18 cellular contexts compared by ENCODE assay signal in the genomic region with DNA sequence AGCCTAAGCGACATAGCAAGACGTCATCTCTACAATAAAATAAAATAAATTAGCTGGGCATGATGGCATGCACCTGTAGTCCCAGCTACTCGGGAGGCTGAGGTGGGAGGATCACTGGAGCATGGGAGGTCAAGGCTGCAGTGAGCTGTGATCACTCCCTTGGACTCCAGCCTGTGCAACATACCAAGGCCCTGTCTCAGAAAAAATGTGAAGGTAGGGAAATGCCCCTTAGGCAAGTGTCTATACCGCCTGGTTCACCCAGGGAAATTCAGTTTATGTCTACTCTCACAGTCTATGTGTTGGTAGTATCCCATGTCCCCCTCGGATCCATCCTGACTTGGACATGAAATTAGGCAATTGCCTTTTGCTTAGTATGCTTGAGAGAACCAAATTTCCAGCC.
DNase-seq lines count a peak whose midpoint lies in the region; ATAC-seq, FAIRE-seq and TF ChIP-seq lines count a peak whose summit lies in the region.
"Had no signal": no experiment of that assay in that cellular context is flagged by ENCODE, and none has a peak within 500 bp of the region (broad histone marks: within the 10 kb centered on the region; RNA-seq: fewer than 3 reads in every experiment).

No MANE protein-coding gene starts in this region.

- DNase-seq in ACHN (peak; percentile 90), RCC 7860 (ENCODE audit: low spot score) (peak; percentile 18), epithelial cell of esophagus (ENCODE audit: low read depth) (peak; percentile 1), trophoblast cell (no peak), HuH-7 (ENCODE audit: low spot score) (no peak), left lobe of liver (ENCODE audit: low spot score) (no peak), SW 1271 (lab: John Stamatoyannopoulos, UW) (no peak)
- DNase-seq in activated CD4-positive, alpha-beta T cell treated with anti-CD3 and anti-CD28 coated beads, Interleukin-2, amount 10 ng/mL, durations not matched to agents 24 days and 14 days = no peak
- DNase-seq: 8988T; CD4-positive, alpha-beta memory T cell; DMS79; EL; H7 had no signal

- H3K79me2 ChIP-seq in trophoblast cell (ENCODE audit: control insufficient read depth, insufficient read depth, low read length, poor library complexity) = no peaks in the 10 kb centered on the region

- H3K14ac ChIP-seq in trophoblast cell (ENCODE audit: low read length) = no peak overlapping the region

- in situ Hi-C loops in ACHN (cut with HindIII; ENCODE audit: low pct_ligation_motif_present, low pct_unique_long_range_greater_than_20kb, low sequenced_read_pairs) = no loop called here

- H3K18ac ChIP-seq in trophoblast cell (ENCODE audit: low read length) = no peak overlapping the region

- WGBS in trophoblast cell (ENCODE audit: extremely low coverage, insufficient coverage, insufficient read length) = no CpG with 5 or more reads among the region's 5 CpGs

- H3K9ac ChIP-seq in trophoblast cell (ENCODE audit: low read length) = no peak overlapping the region

- intact Hi-C loops in activated CD4-positive, alpha-beta T cell treated with anti-CD3 and anti-CD28 coated beads, Interleukin-2, amount 10 ng/mL, durations not matched to agents 24 days and 14 days (cut with micrococcal nuclease) = no loop called here

- peaks cover 2% of the 10 kb centered on the region for H3K9me3 ChIP-seq in trophoblast cell (ENCODE audit: insufficient read depth, low read depth, low read length)

- H3K36me3 Mint-ChIP-seq in activated CD4-positive, alpha-beta T cell treated with anti-CD3 and anti-CD28 coated beads, Interleukin-2, amount 10 ng/mL, durations not matched to agents 24 days and 14 days (ENCODE audit: low read depth) = no peaks in the 10 kb centered on the region
- H3K36me3 Mint-ChIP-seq: CD4-positive, alpha-beta memory T cell had no signal

- peak overlapping the region; percentile 2 for H4K91ac ChIP-seq in trophoblast cell (ENCODE audit: low read depth, low read length)

- no peak for TF ChIP-seq CTCF in epithelial cell of esophagus (IDR thresholded peaks at IDR 0.05; ENCODE audit: insufficient read depth, low read depth, low read length, missing control alignments)

- H3K4me3 ChIP-seq in epithelial cell of esophagus (ENCODE audit: low read length) = no peak overlapping the region
- H3K4me3 ChIP-seq in trophoblast cell (ENCODE audit: low read depth, low read length) = no peak overlapping the region
- H3K4me3 ChIP-seq: GM23338 had no signal

- H3K4me2 ChIP-seq in trophoblast cell (ENCODE audit: low read length) = no peak overlapping the region
- H3K4me2 ChIP-seq: GM23338 had no signal

- H3K4me3 Mint-ChIP-seq in activated CD4-positive, alpha-beta T cell treated with anti-CD3 and anti-CD28 coated beads, Interleukin-2, amount 10 ng/mL, durations not matched to agents 24 days and 14 days = no peak overlapping the region
- H3K4me3 Mint-ChIP-seq: B cell; CD4-positive, alpha-beta memory T cell; GM23338 had no signal

- no peak overlapping the region for H2AK5ac ChIP-seq in trophoblast cell (ENCODE audit: low read length)

- no peak overlapping the region for H2BK120ac ChIP-seq in trophoblast cell (ENCODE audit: insufficient read depth, low read length, poor library complexity)

- no peak overlapping the region for H4K12ac ChIP-seq in trophoblast cell (ENCODE audit: low read depth, low read length)

- no peaks in the 10 kb centered on the region for H3K36me3 ChIP-seq in trophoblast cell (ENCODE audit: control insufficient read depth in 1 of 2, insufficient read depth in 2 of 2, low read length in 2 of 2)

- peaks cover 10% of the 10 kb centered on the region in 2 experiments for H3K4me1 ChIP-seq in trophoblast cell (ENCODE audit: control insufficient read depth in 1 of 2, insufficient read depth in 2 of 2, low read length in 2 of 2)

- peak overlapping the region; percentile 36 for H2BK12ac ChIP-seq in trophoblast cell (ENCODE audit: low read length)

- H3K4me1 Mint-ChIP-seq in activated CD4-positive, alpha-beta T cell treated with anti-CD3 and anti-CD28 coated beads, Interleukin-2, amount 10 ng/mL, durations not matched to agents 24 days and 14 days = no peaks in the 10 kb centered on the region
- H3K4me1 Mint-ChIP-seq: B cell; CD4-positive, alpha-beta memory T cell; GM23338 had no signal

- no peak overlapping the region for H4K8ac ChIP-seq in trophoblast cell (ENCODE audit: low read depth, low read length)

- H3K27ac Mint-ChIP-seq in activated CD4-positive, alpha-beta T cell treated with anti-CD3 and anti-CD28 coated beads, Interleukin-2, amount 10 ng/mL, durations not matched to agents 24 days and 14 days = no peak overlapping the region
- H3K27ac Mint-ChIP-seq: B cell; CD4-positive, alpha-beta memory T cell; GM23338 had no signal

- peaks cover 2% of the 10 kb centered on the region for H3K79me1 ChIP-seq in trophoblast cell (ENCODE audit: low read length)

- peaks cover 6% of the 10 kb centered on the region for H3K9me3 Mint-ChIP-seq in activated CD4-positive, alpha-beta T cell treated with anti-CD3 and anti-CD28 coated beads, Interleukin-2, amount 10 ng/mL, durations not matched to agents 24 days and 14 days

- ATAC-seq in left lobe of liver = no peak
- ATAC-seq: GM23338 had no signal

- H3K27ac ChIP-seq in trophoblast cell (ENCODE audit: low read depth, low read length) = no peak overlapping the region
- H3K27ac ChIP-seq: C4-2B had no signal

- H2AFZ ChIP-seq in trophoblast cell (ENCODE audit: insufficient read depth, low read length, poor library complexity) = no peak overlapping the region
- H2AFZ ChIP-seq: GM23338 had no signal

- no peak for FAIRE-seq in RCC 7860 (lab: Jason Lieb, UNC)
- FAIRE-seq: G401.6, GM12892 had no signal

- H3K23ac ChIP-seq in trophoblast cell (ENCODE audit: low read length) = no peak overlapping the region

- H3K27me3 ChIP-seq in trophoblast cell (ENCODE audit: insufficient read depth, low read length) = no peaks in the 10 kb centered on the region

- H3K4ac ChIP-seq in trophoblast cell (ENCODE audit: low read depth, low read length) = no peak overlapping the region

- H3K27me3 Mint-ChIP-seq in activated CD4-positive, alpha-beta T cell treated with anti-CD3 and anti-CD28 coated beads, Interleukin-2, amount 10 ng/mL, durations not matched to agents 24 days and 14 days = no peaks in the 10 kb centered on the region
- H3K27me3 Mint-ChIP-seq: B cell; CD4-positive, alpha-beta memory T cell had no signal

- H2BK5ac ChIP-seq in trophoblast cell (ENCODE audit: low read depth, low read length, poor library complexity) = no peak overlapping the region

Comparison
In these comparisons a context has a peak if more than half of its experiments do, and no peak if none do; other contexts are left out.
1. DNase-seq: peak in ACHN (single experiment), RCC 7860 (single experiment) and epithelial cell of esophagus (single experiment); none in trophoblast cell (0 of 2), HuH-7 (single experiment), left lobe of liver (single experiment), activated CD4-positive, alpha-beta T cell treated with anti-CD3 and anti-CD28 coated beads, Interleukin-2, amount 10 ng/mL, durations not matched to agents 24 days and 14 days (single experiment) and SW 1271 (0 of 2).